ENCODE assay signal across 11 cellular contexts in genomic region chr9:129557192-129558036, GRCh38.
DNase-seq lines count a peak whose midpoint lies in the region; ATAC-seq and TF ChIP-seq lines count a peak whose summit lies in the region.
"Had no signal": no experiment of that assay in that cellular context is flagged by ENCODE, and none has a peak within 500 bp of the region (broad histone marks: within the 10 kb centered on the region; RNA-seq: fewer than 3 reads in every experiment).

No MANE protein-coding gene starts in this region.

- peak; percentile 95 to 96 for DNase-seq in SJCRH30
- peak; percentile 93 for DNase-seq in iPS DF 19.7 (ENCODE audit: low read depth, low spot score)
- peak; percentile 92 for DNase-seq in retinal pigment epithelial cell (ENCODE audit: low read depth)
- DNase-seq in CD14-positive monocyte (ENCODE audit: low spot score) = no peak
- DNase-seq in NCI-H2227 (lab: John Stamatoyannopoulos, UW; ENCODE audit: unreplicated experiment) = no peak
- no peak for DNase-seq in GM10248 (ENCODE audit: extremely low spot score)
- DNase-seq: activated B cell treated with CpG ODN at 0.5 μM for 24 hours, dermis blood vessel endothelial cell, NCI-H1694 treated with DMSO at 0.1 percent for 48 hours had no signal

- H3K27ac Mint-ChIP-seq in CD14-positive monocyte = peak overlapping the region in 2 of 7 donors; percentile 55 to 78
- H3K27ac Mint-ChIP-seq: activated B cell treated with CpG ODN at 0.5 μM for 24 hours had no signal

- H3K4me3 Mint-ChIP-seq in CD14-positive monocyte = no peak overlapping the region
- H3K4me3 Mint-ChIP-seq: activated B cell treated with CpG ODN at 0.5 μM for 24 hours had no signal

- H3K27me3 ChIP-seq in SJCRH30 = no peaks in the 10 kb centered on the region

- CTCF ChIA-PET in HEK293 (lab: Yijun Ruan, JAX) = interaction anchor here (0.6 kb wide), 1 partner anchor 56 kb away, joined by 3 read pairs; no protein-coding TSS in a partner anchor
- CTCF ChIA-PET in GM10248 (lab: Yijun Ruan, JAX) = no interaction called here

- no peak for TF ChIP-seq CTCF in HEK293 (tag by site-specific recombination; IDR thresholded peaks at IDR 0.05)
- TF ChIP-seq CTCF in retinal pigment epithelial cell (conservative IDR thresholded peaks at IDR 0.05; ENCODE audit: low read depth, low read length) = no peak
- TF ChIP-seq CTCF in CD14-positive monocyte (IDR thresholded peaks at IDR 0.05) = no peak
- TF ChIP-seq CTCF in GM10248 (IDR thresholded peaks at IDR 0.05; ENCODE audit: control extremely low read depth, extremely low read depth, low read depth, missing control alignments) = no peak

- no peak overlapping the region for H3K4me3 ChIP-seq in HEK293 (ENCODE audit: low read depth, low read length)
- H3K4me3 ChIP-seq in SJCRH30 = peak overlapping the region; percentile 20
- peak overlapping the region; percentile 25 for H3K4me3 ChIP-seq in retinal pigment epithelial cell (ENCODE audit: low read length)

- H3K4me1 ChIP-seq in HEK293 (ENCODE audit: control insufficient read depth, insufficient read depth, low read length) (peaks cover 5% of the 10 kb centered on the region; the same call in 1 of the 2 replicates), SJCRH30 (peaks cover 22% of the 10 kb centered on the region)

- H3K36me3 ChIP-seq in HEK293 (ENCODE audit: control insufficient read depth in 2 of 2, insufficient read depth in 1 of 2, low read length in 2 of 2) (no peaks in the 10 kb centered on the region), SJCRH30 (no peaks in the 10 kb centered on the region)

- POLR2A ChIA-PET in HEK293 (lab: Yijun Ruan, JAX) (interaction anchor here (0.8 kb wide), 1 partner anchor 61 kb away, joined by 3 read pairs; no protein-coding TSS in a partner anchor), GM10248 (lab: Yijun Ruan, JAX) (no interaction called here)

- peaks cover 0 to 4% (median 0%) of the 10 kb centered on the region in 7 donors for H3K9me3 Mint-ChIP-seq in CD14-positive monocyte
- H3K9me3 Mint-ChIP-seq: activated B cell treated with CpG ODN at 0.5 μM for 24 hours had no signal

- peaks cover 8 to 12% (median 8%) of the 10 kb centered on the region in 3 donors for H3K27me3 Mint-ChIP-seq in CD14-positive monocyte (ENCODE audit: low read depth in 3 of 3)

- intact Hi-C loops in CD14-positive monocyte (cut with micrococcal nuclease) = no loop called here

- H3K36me3 Mint-ChIP-seq in CD14-positive monocyte = peaks cover 2% of the 10 kb centered on the region in 2 donors

- no peak for ATAC-seq in GM21423 (IDR thresholded peaks at IDR 0.05; ENCODE audit: unreplicated experiment)

- H3K4me1 Mint-ChIP-seq in CD14-positive monocyte = peaks cover 40% of the 10 kb centered on the region
- H3K4me1 Mint-ChIP-seq: activated B cell treated with CpG ODN at 0.5 μM for 24 hours had no signal

- no peaks in the 10 kb centered on the region for H3K9me3 ChIP-seq in HEK293 (ENCODE audit: control insufficient read depth, insufficient read depth, low read depth, low read length)
- H3K9me3 ChIP-seq in SJCRH30 (replicated peaks) = no peaks in the 10 kb centered on the region

- H3K27ac ChIP-seq in HEK293 (ENCODE audit: extremely low read depth, low read depth, low read length) = peak overlapping the region; percentile 16; the same call in 1 of the 2 replicates
- H3K27ac ChIP-seq in SJCRH30 = peak overlapping the region; percentile 64

TF ChIP-seq in HEK293, 187 proteins besides CTCF, POLR2A, EP300 and RAD21 (continues in another document):
- peak; percentile 88 for TF ChIP-seq GLIS2 (tag by site-specific recombination; IDR thresholded peaks at IDR 0.05)
- peak; percentile 44; the same call in 1 of the 2 replicates for TF ChIP-seq ZNF600 (tag by site-specific recombination; IDR thresholded peaks at IDR 0.05)
- peak; percentile 92 for TF ChIP-seq ZNF423 (tag by site-specific recombination; IDR thresholded peaks at IDR 0.05)
- peak; percentile 61; the same call in 1 of the 2 replicates for TF ChIP-seq ZNF561 (tag by site-specific recombination; IDR thresholded peaks at IDR 0.05; ENCODE audit: borderline replicate concordance)
- no peak for TF ChIP-seq HOXA7 (CRISPR knock-in tag; IDR thresholded peaks at IDR 0.05; ENCODE audit: borderline replicate concordance)
- TF ChIP-seq ZFHX2 (tag by site-specific recombination; conservative IDR thresholded peaks at IDR 0.05) = peak; percentile 69
- no peak for TF ChIP-seq SP3 (tag by site-specific recombination; IDR thresholded peaks at IDR 0.05)
- TF ChIP-seq PATZ1 (tag by site-specific recombination; IDR thresholded peaks at IDR 0.05) = peak; percentile 81; the same call in 1 of the 2 replicates
- TF ChIP-seq ZNF26 (tag by site-specific recombination; IDR thresholded peaks at IDR 0.05) = no peak
- peak; percentile 97 for TF ChIP-seq ZNF398 (tag by site-specific recombination; IDR thresholded peaks at IDR 0.05)
- TF ChIP-seq KLF1 (tag by site-specific recombination; IDR thresholded peaks at IDR 0.05) = peak; percentile 57
- peak; percentile 52; the same call in 1 of the 2 replicates for TF ChIP-seq KLF10 (tag by site-specific recombination; IDR thresholded peaks at IDR 0.05)
- peak; percentile 27; the same call in 1 of the 2 replicates for TF ChIP-seq ZBTB11 (tag by site-specific recombination; conservative IDR thresholded peaks at IDR 0.05; ENCODE audit: low read depth)
- no peak for TF ChIP-seq SCRT1 (tag by site-specific recombination; IDR thresholded peaks at IDR 0.05; ENCODE audit: borderline replicate concordance)

Comparison
In these comparisons a context has a peak if more than half of its experiments do, and no peak if none do; other contexts are left out.
1. DNase-seq: peak in SJCRH30 (2 of 2), iPS DF 19.7 (single experiment) and retinal pigment epithelial cell (single experiment); none in CD14-positive monocyte (single experiment), NCI-H2227 (single experiment) and GM10248 (single experiment).